Comparison of ENCODE assay signal across 8 cellular contexts in genomic region chr22:41699264-41700104, GRCh38. TPM values are rescaled to one million over a fixed set of nuclear protein-coding genes. Genes with fewer than 3 reads are reported as not detected.
A peak's percentile ranks its signal among the peaks of the same experiment; 100 is the strongest.
DNase-seq lines count a peak whose midpoint lies in the region; ATAC-seq and TF ChIP-seq lines count a peak whose summit lies in the region.

A gene with protein sequence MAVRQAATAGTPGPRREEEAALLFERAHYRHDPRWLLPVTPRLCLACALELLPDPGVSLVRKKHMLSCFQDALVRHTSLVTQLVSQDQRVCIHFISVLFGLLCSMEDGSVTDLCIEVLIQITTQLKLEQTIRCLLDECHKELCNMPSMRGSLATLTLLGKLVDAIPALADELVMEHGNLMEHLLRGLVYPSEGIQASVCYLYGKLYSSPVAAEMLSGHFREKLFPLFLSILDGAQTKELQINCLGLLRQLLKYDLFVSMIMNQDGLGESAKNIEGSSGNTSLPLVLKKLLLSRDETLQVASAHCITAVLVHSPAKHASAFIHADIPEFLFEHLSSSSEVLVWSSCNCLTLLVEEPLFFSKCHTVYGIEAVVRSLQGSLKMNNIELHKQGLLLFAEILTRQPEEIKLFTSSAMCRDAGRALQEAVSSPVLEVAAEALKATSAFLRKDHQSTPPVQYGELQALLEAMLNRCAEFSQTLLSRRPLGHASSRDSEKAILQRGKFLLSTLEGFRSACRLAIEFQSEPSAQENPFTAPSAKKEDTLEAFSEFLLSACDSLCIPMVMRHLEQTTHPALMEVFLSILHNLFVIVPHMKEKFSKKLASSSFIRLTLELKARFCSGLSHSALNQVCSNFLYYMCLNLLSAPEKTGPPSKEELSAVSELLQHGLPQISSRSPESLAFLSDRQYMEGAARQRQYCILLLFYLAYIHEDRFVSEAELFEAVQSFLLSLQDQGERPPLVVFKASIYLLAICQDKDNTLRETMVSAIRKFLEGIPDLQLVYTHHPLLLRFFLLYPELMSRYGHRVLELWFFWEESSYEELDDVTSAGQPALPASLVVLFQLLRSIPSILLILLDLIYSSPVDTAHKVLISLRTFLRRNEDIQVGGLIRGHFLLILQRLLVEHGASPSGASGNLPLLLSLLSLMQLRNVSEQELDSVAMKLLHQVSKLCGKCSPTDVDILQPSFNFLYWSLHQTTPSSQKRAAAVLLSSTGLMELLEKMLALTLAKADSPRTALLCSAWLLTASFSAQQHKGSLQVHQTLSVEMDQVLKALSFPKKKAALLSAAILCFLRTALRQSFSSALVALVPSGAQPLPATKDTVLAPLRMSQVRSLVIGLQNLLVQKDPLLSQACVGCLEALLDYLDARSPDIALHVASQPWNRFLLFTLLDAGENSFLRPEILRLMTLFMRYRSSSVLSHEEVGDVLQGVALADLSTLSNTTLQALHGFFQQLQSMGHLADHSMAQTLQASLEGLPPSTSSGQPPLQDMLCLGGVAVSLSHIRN (plus strand): TSS chr22:41699503. CDS start chr22:41699539, 36 bp downstream.

- ATAC-seq in GM18505 (IDR thresholded peaks at IDR 0.05; ENCODE audit: unreplicated experiment): no peak
- ATAC-seq in mucosa of descending colon: peak; percentile 41
- no peak for ATAC-seq in GM18873 (IDR thresholded peaks at IDR 0.05; ENCODE audit: low FRiP score, unreplicated experiment)

- CTCF ChIA-PET in activated CD4-positive, alpha-beta memory T cell treated with anti-CD3 and anti-CD28 coated beads, Interleukin-2, amount 10 ng/mL, durations not matched to agents 7 days and 5 days (lab: Charles Lee): interaction anchor here (0.5 to 4.5 kb wide), 16 partner anchors 9 to 591 kb away, joined by 3 to 64 read pairs (median 10); partner anchors contain the start of genes CCDC134, CENPM and SNU13

- H3K9me3 ChIP-seq in mucosa of descending colon: no peaks in the 10 kb centered on the region

- peak; percentile 91 for DNase-seq in activated CD4-positive, alpha-beta memory T cell treated with anti-CD3 and anti-CD28 coated beads, Interleukin-2, amount 10 ng/mL, durations not matched to agents 7 days and 5 days
- DNase-seq in ecto neural progenitor cell (ENCODE audit: low spot score) (peak; percentile 67), mucosa of descending colon (peak; percentile 84 to 89 (median 85)), AML-193 (lab: John Stamatoyannopoulos, UW) (no peak), GF-D8 (lab: John Stamatoyannopoulos, UW) (no peak)
- DNase-seq in stimulated activated CD8-positive, alpha-beta memory T cell treated with anti-CD3 and anti-CD28 coated beads, Interleukin-4, amount 100 ng/mL, for 1 hour (ENCODE audit: low read depth in 2 of 2, low spot score in 1 of 2): peak; percentile 74 to 82

- H3K4me1 Mint-ChIP-seq in activated CD4-positive, alpha-beta memory T cell treated with anti-CD3 and anti-CD28 coated beads, Interleukin-2, amount 10 ng/mL, durations not matched to agents 7 days and 5 days: peaks cover 18% of the 10 kb centered on the region

- H3K4me3 ChIP-seq in mucosa of descending colon: no peak within 1 kb of the TSS

- H3K4me1 ChIP-seq in mucosa of descending colon (ENCODE audit: low read depth): peaks cover 15% of the 10 kb centered on the region

- H3K27ac Mint-ChIP-seq in activated CD4-positive, alpha-beta memory T cell treated with anti-CD3 and anti-CD28 coated beads, Interleukin-2, amount 10 ng/mL, durations not matched to agents 7 days and 5 days: peak within 1 kb of the TSS; percentile 67

- peak; percentile 54 for TF ChIP-seq POLR2A in GM18505 (IDR thresholded peaks at IDR 0.05; ENCODE audit: borderline replicate concordance, extremely low read depth, insufficient read depth, insufficient read length)

- peak within 1 kb of the TSS; percentile 44 for H3K4me3 Mint-ChIP-seq in activated CD4-positive, alpha-beta memory T cell treated with anti-CD3 and anti-CD28 coated beads, Interleukin-2, amount 10 ng/mL, durations not matched to agents 7 days and 5 days

- H3K27me3 Mint-ChIP-seq in activated CD4-positive, alpha-beta memory T cell treated with anti-CD3 and anti-CD28 coated beads, Interleukin-2, amount 10 ng/mL, durations not matched to agents 7 days and 5 days: peaks cover 4% of the 10 kb centered on the region

- TF ChIP-seq CTCF in mucosa of descending colon (IDR thresholded peaks at IDR 0.05): no peak

- no peaks in the 10 kb centered on the region for H3K9me3 Mint-ChIP-seq in activated CD4-positive, alpha-beta memory T cell treated with anti-CD3 and anti-CD28 coated beads, Interleukin-2, amount 10 ng/mL, durations not matched to agents 7 days and 5 days

- POLR2A ChIA-PET in activated CD4-positive, alpha-beta memory T cell treated with anti-CD3 and anti-CD28 coated beads, Interleukin-2, amount 10 ng/mL, durations not matched to agents 7 days and 5 days (lab: Charles Lee): interaction anchor here (1.1 to 3.8 kb wide), 12 partner anchors 11 to 392 kb away, joined by 3 to 56 read pairs (median 10); partner anchors contain the start of genes CCDC134, CENPM, DESI1 and NDUFA6

- H3K36me3 Mint-ChIP-seq in activated CD4-positive, alpha-beta memory T cell treated with anti-CD3 and anti-CD28 coated beads, Interleukin-2, amount 10 ng/mL, durations not matched to agents 7 days and 5 days (ENCODE audit: low read depth): peaks cover 3% of the 10 kb centered on the region

- H3K36me3 ChIP-seq in mucosa of descending colon (ENCODE audit: low read depth): no peaks in the 10 kb centered on the region

- intact Hi-C loops in mucosa of descending colon (cut with DNase I, micrococcal nuclease): loop anchor here (10.0 kb wide), 2 partner anchors 105 to 245 kb away; partner anchors contain the start of genes CCDC134 (in 1 of the 2) and CENPM (in 1 of the 2)

RNA-seq across cellular contexts. Expression of the gene that starts here (rescaled TPM):
- total RNA-seq in activated CD4-positive, alpha-beta memory T cell treated with anti-CD3 and anti-CD28 coated beads, Interleukin-2, amount 10 ng/mL, durations not matched to agents 7 days and 5 days: 10 to 100 TPM; 75.5 to 79.1 TPM
- total RNA-seq in mucosa of descending colon: 1 to 10 TPM; 1.4 to 6.4 (median 1.8) TPM

Comparison
In these comparisons a context has a peak if more than half of its experiments do, and no peak if none do; other contexts are left out.
1. RNA of the gene that starts here (total RNA-seq): 75.5 to 79.1 TPM in activated CD4-positive, alpha-beta memory T cell treated with anti-CD3 and anti-CD28 coated beads, Interleukin-2, amount 10 ng/mL, durations not matched to agents 7 days and 5 days; 1.4 to 6.4 TPM in mucosa of descending colon; every median in the first group is over 10 times any median in the second.
2. DNase-seq: peak in activated CD4-positive, alpha-beta memory T cell treated with anti-CD3 and anti-CD28 coated beads, Interleukin-2, amount 10 ng/mL, durations not matched to agents 7 days and 5 days (single experiment), ecto neural progenitor cell (single experiment), mucosa of descending colon (3 of 3) and stimulated activated CD8-positive, alpha-beta memory T cell treated with anti-CD3 and anti-CD28 coated beads, Interleukin-4, amount 100 ng/mL, for 1 hour (2 of 2); none in AML-193 (0 of 2) and GF-D8 (single experiment).